In the genomic region with DNA sequence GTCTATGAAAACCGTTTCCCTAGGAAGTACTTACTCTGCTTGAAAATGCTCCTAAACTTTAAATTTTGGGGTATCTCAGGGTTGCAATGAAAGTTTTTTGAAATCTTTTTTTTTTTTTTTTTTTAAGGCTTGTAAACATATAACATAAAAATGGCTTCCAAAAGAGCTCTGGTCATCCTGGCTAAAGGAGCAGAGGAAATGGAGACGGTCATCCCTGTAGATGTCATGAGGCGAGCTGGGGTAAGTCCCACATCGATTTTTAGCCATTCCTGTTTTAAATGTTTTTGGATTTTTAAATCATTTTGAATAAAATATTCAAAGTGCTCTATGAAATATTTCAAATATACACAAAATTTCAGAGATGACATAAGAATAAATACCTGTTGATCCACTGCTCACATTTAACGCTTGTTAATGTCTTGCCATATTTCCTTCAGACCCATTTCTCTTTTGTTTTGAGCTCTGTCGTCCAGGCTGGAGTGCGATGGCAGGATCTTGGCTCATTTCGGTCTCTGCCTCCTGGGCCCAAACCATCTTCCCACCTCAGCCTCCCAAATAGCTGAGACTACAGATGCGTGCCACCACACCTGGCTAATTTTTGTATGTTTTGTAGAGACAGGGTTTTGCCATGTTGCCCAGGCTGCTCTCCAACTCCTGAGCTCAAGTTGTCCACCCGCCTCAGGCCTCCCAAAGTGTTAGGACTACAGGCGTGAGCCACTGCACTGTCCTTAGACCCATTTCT, we compare ENCODE assay signal across 8 cellular contexts. TPM values are rescaled to one million over a fixed set of nuclear protein-coding genes. Genes with fewer than 3 reads are reported as not detected.
DNase-seq lines count a peak whose midpoint lies in the region; ATAC-seq, FAIRE-seq and TF ChIP-seq lines count a peak whose summit lies in the region.

No MANE protein-coding gene starts in this region.

- SMC1A ChIA-PET in GM12878 (lab: Charles Lee; ENCODE audit: uncharacterized antibody, unreplicated experiment): interaction anchor here (0.6 to 1.8 kb wide), 4 partner anchors 13 to 845 kb away, joined by 3 to 7 read pairs (median 4); no protein-coding TSS in a partner anchor

- intact Hi-C loops in GM12878 (cut with micrococcal nuclease; ENCODE audit: unreplicated experiment): no loop called here

- peak overlapping the region; percentile 97 for H3K9ac ChIP-seq in GM12878 (ENCODE audit: control insufficient read depth, insufficient read depth, low read length)
- H3K9ac ChIP-seq in mucosa of rectum (ENCODE audit: low read depth in 1 of 2, low read length in 2 of 2): peak overlapping the region; percentile 83 to 92

- no peak for FAIRE-seq in GM12878 (lab: Jason Lieb, UNC)

- CTCF ChIA-PET in AG04450 (lab: Charles Lee) (interaction anchor here (0.8 to 3.2 kb wide), 3 partner anchors 12 to 351 kb away, joined by 3 to 15 read pairs (median 3); no protein-coding TSS in a partner anchor), GM12878 (lab: Yijun Ruan, JAX) (interaction anchor here (0.7 to 0.8 kb wide), 2 partner anchors 12 to 26 kb away, joined by 3 to 4 read pairs; no protein-coding TSS in a partner anchor)

- TF ChIP-seq POLR2A in GM12878 (IDR thresholded peaks at IDR 0.05; ENCODE audit: low read depth, low read length): no peak

- H3K79me2 ChIP-seq in GM12878 (ENCODE audit: control insufficient read depth, insufficient read depth, low read length): peaks cover 58% of the 10 kb centered on the region

- H3K27me3 ChIP-seq in AG04450 (ENCODE audit: control insufficient read depth, insufficient read depth, low read length) (no peaks in the 10 kb centered on the region), HL-60 (ENCODE audit: insufficient read depth, poor library complexity, severe bottlenecking) (no peaks in the 10 kb centered on the region), GM12878 (replicated peaks in 1 of 2; ENCODE audit: control insufficient read depth in 2 of 2, insufficient read depth in 2 of 2, low read length in 1 of 2) (no peaks in the 10 kb centered on the region), mucosa of rectum (ENCODE audit: control insufficient read depth in 2 of 2, insufficient read depth in 2 of 2, low read length in 2 of 2) (no peaks in the 10 kb centered on the region)

- BruUV-seq in GM12878 (replicated peaks; lab: Mats Ljungman, UMichigan): no TSS peak

- RAD21 ChIA-PET in GM12878 (lab: Charles Lee; ENCODE audit: unreplicated experiment): interaction anchor here (1.1 to 1.3 kb wide), 2 partner anchors 13 to 22 kb away, joined by 3 to 5 read pairs; a partner anchor contains a TSS

- in situ Hi-C loops in GM12878 (cut with MboI): no loop called here

- no peaks in the 10 kb centered on the region; the same call in 1 of the 2 replicates for H4K20me1 ChIP-seq in GM12878 (ENCODE audit: control insufficient read depth, insufficient read depth)

- H3K4me1 ChIP-seq in GM12878 (ENCODE audit: control insufficient read depth, insufficient read depth, low read length): peaks cover 10% of the 10 kb centered on the region
- H3K4me1 ChIP-seq in mucosa of rectum (ENCODE audit: control insufficient read depth in 2 of 2, insufficient read depth in 2 of 2, low read length in 2 of 2): peaks cover 10 to 13% of the 10 kb centered on the region in 2 donors

- no peak overlapping the region for H2AFZ ChIP-seq in GM12878 (ENCODE audit: control insufficient read depth, low read depth, low read length)

- no peak for TF ChIP-seq RAD21 in GM12878 (IDR thresholded peaks at IDR 0.05; ENCODE audit: insufficient read depth, low read depth, low read length)

- no peak for TF ChIP-seq CTCF in AG04450 (IDR thresholded peaks at IDR 0.05; ENCODE audit: low read depth, low read length)
- no peak for TF ChIP-seq CTCF in HL-60 (IDR thresholded peaks at IDR 0.05; ENCODE audit: insufficient read depth, low read length)
- no peak for TF ChIP-seq CTCF in GM12878 (IDR thresholded peaks at IDR 0.05 in 2 of 3, conservative IDR thresholded peaks at IDR 0.05 in 1 of 3; ENCODE audit: control insufficient read depth in 2 of 3, extremely low read depth in 1 of 3, insufficient read depth in 1 of 3, low read depth in 3 of 3, low read length in 3 of 3)

- H3K36me3 ChIP-seq in GM12878 (ENCODE audit: control insufficient read depth in 2 of 2, insufficient read depth in 2 of 2, low read length in 1 of 2) (peaks cover 1 to 21% of the 10 kb centered on the region in 2 experiments), mucosa of rectum (ENCODE audit: control insufficient read depth in 2 of 2, insufficient read depth in 2 of 2, low read length in 2 of 2) (peaks cover 26 to 31% of the 10 kb centered on the region in 2 donors)

- no peak for TF ChIP-seq EP300 in GM12878 (IDR thresholded peaks at IDR 0.05; ENCODE audit: borderline replicate concordance in 1 of 2, control insufficient read depth in 1 of 2, low read depth in 2 of 2, low read length in 2 of 2)

- DNase-seq in AG04450 (ENCODE audit: low read depth, low spot score) (no peak), HL-60 (ENCODE audit: low read depth in 1 of 2, low spot score in 1 of 2) (no peak), GM12878 (ENCODE audit: low read depth, low spot score) (no peak), islet precursor cell (no peak), A172 (ENCODE audit: low spot score) (no peak)

- POLR2A ChIA-PET in AG04450 (lab: Yijun Ruan, JAX) (interaction anchor here (0.6 kb wide), 1 partner anchor 17 kb away, joined by 9 read pairs; no protein-coding TSS in a partner anchor), GM12878 (lab: Charles Lee) (interaction anchor here (0.6 to 1.5 kb wide), 8 partner anchors 12 to 1173 kb away, joined by 3 to 7 read pairs (median 4); a partner anchor contains a TSS)

- peak overlapping the region; percentile 71 for H3K4me2 ChIP-seq in GM12878 (ENCODE audit: control insufficient read depth, insufficient read depth)

- H3K9me3 ChIP-seq in AG04450 (ENCODE audit: control insufficient read depth, insufficient read depth, low read length): no peaks in the 10 kb centered on the region
- H3K9me3 ChIP-seq in GM12878 (replicated peaks; ENCODE audit: control insufficient read depth, insufficient read depth, low read length): no peaks in the 10 kb centered on the region
- no peaks in the 10 kb centered on the region for H3K9me3 ChIP-seq in mucosa of rectum (ENCODE audit: control insufficient read depth in 2 of 2, low read length in 2 of 2)

- H3K4me3 ChIP-seq in AG04450 (ENCODE audit: low read depth, low read length): peak overlapping the region; percentile 83
- peak overlapping the region; percentile 87 for H3K4me3 ChIP-seq in HL-60 (replicated peaks; ENCODE audit: insufficient read depth, low read length)
- peak overlapping the region; percentile 84 for H3K4me3 ChIP-seq in GM12878
- peak overlapping the region; percentile 94 for H3K4me3 ChIP-seq in mucosa of rectum (ENCODE audit: low read length in 2 of 2)

- H3K27ac ChIP-seq in AG04450 (ENCODE audit: low read depth, low read length) (peak overlapping the region; percentile 2), HL-60 (replicated peaks) (peak overlapping the region; percentile 79), GM12878 (ENCODE audit: control insufficient read depth, insufficient read depth) (peak overlapping the region; percentile 94), mucosa of rectum (ENCODE audit: low read depth in 2 of 2, low read length in 2 of 2) (no peak overlapping the region)

- 71% methylated on average over 11 of the region's 11 CpGs for WGBS in GM12878 (ENCODE audit: insufficient coverage, insufficient replicate concordance, low lambda C conversion rate, missing lambda C conversion rate)

- ATAC-seq in GM12878 (no peak), GM21529 (IDR thresholded peaks at IDR 0.05; ENCODE audit: unreplicated experiment) (no peak), GM21723 (IDR thresholded peaks at IDR 0.05; ENCODE audit: unreplicated experiment) (no peak)

RNA-seq across cellular contexts. Expression of a gene that starts 1.3 kb away (rescaled TPM):
- polyA plus RNA-seq in AG04450 (2011; rRNA removed) (403 and 479 TPM in 2 replicates), GM12878 (2011; rRNA removed) (523 and 619 TPM in 2 replicates), GM12878 (2014; fragmentation: Illumina TruSeq; extraction: Trizol) (391 and 465 TPM in 2 replicates), GM12878 (2014; fragmentation: Nextera tagmentation; extraction: Ambion mirVana) (1,000 to 10,000 TPM in 1 of 2 experiments, 100 to 1,000 TPM in 1; 948 to 1,056 TPM), GM12878 (2014; rRNA removed) (416 and 466 TPM in 2 replicates), GM12878 (2016; fragmentation: Nextera tagmentation; extraction: Ambion mirVana) (100 to 1,000 TPM; 717 to 720 TPM)
- 107 and 112 TPM in 2 replicates for polyA minus RNA-seq in AG04450 (2011; rRNA and poly(A)+ RNA removed)
- total RNA-seq in GM12878 (2013; cell fraction: nucleolus; rRNA removed): 40.2 and 45.4 TPM in 2 replicates
- total RNA-seq in GM12878 (2014; rRNA removed) (267 and 294 TPM in 2 replicates), GM12878 (2014; rRNA removed; fragmentation: Illumina TruSeq; extraction: Trizol) (293 and 296 TPM in 2 replicates), GM12878 (2021) (405 and 406 TPM in 2 replicates)
- polyA plus RNA-seq in GM12878 (2011; ENCODE audit: low read depth): 273 TPM
- 271 and 290 TPM in 2 replicates for polyA plus RNA-seq in GM12878 (2011; cell fraction: cytosol; rRNA removed)
- polyA plus RNA-seq in GM12878 (2011; cell fraction: nucleus; rRNA removed): 199 and 211 TPM in 2 replicates
- 355 and 386 TPM in 2 replicates for polyA plus RNA-seq in GM12878 (2012)
- 130 and 135 TPM in 2 replicates for polyA minus RNA-seq in GM12878 (2011; rRNA and poly(A)+ RNA removed)
- polyA minus RNA-seq in GM12878 (2011; cell fraction: cytosol; rRNA and poly(A)+ RNA removed): 54.5 and 67.0 TPM in 2 replicates
- polyA minus RNA-seq in GM12878 (2011; cell fraction: nucleus; rRNA and poly(A)+ RNA removed): 26.0 and 41.7 TPM in 2 replicates
- total RNA-seq in A172 (2014; rRNA removed; shearing (Covaris generic)): 242 and 359 TPM in 2 replicates

RNA-seq across cellular contexts. Expression of a gene that starts 22.2 kb away (rescaled TPM):
- polyA plus RNA-seq in AG04450 (2011; rRNA removed): 0.91 and 0.94 TPM in 2 replicates
- 0.55 and 0.91 TPM in 2 replicates for polyA minus RNA-seq in AG04450 (2011; rRNA and poly(A)+ RNA removed)
- 22.8 and 24.3 TPM in 2 replicates for total RNA-seq in GM12878 (2013; cell fraction: nucleolus; rRNA removed)
- 4.0 and 4.4 TPM in 2 replicates for total RNA-seq in GM12878 (2014; rRNA removed)
- total RNA-seq in GM12878 (2014; rRNA removed; fragmentation: Illumina TruSeq; extraction: Trizol): 5.9 and 7.0 TPM in 2 replicates
- total RNA-seq in GM12878 (2021): 5.6 and 7.6 TPM in 2 replicates
- 0.33 TPM for polyA plus RNA-seq in GM12878 (2011; ENCODE audit: low read depth)
- polyA plus RNA-seq in GM12878 (2011; rRNA removed): 24.7 and 25.6 TPM in 2 replicates
- polyA plus RNA-seq in GM12878 (2011; cell fraction: cytosol; rRNA removed): 17.5 and 21.8 TPM in 2 replicates
- polyA plus RNA-seq in GM12878 (2011; cell fraction: nucleus; rRNA removed): 7.0 and 7.8 TPM in 2 replicates
- 1.1 and 1.2 TPM in 2 replicates for polyA plus RNA-seq in GM12878 (2012)
- 5.4 and 5.7 TPM in 2 replicates for polyA plus RNA-seq in GM12878 (2014; fragmentation: Illumina TruSeq; extraction: Trizol)
- polyA plus RNA-seq in GM12878 (2014; fragmentation: Nextera tagmentation; extraction: Ambion mirVana): 1 to 10 TPM; 7.5 to 9.2 TPM
- 4.0 and 5.9 TPM in 2 replicates for polyA plus RNA-seq in GM12878 (2014; rRNA removed)
- 1 to 10 TPM; 2.0 to 2.2 TPM for polyA plus RNA-seq in GM12878 (2016; fragmentation: Nextera tagmentation; extraction: Ambion mirVana)
- polyA minus RNA-seq in GM12878 (2011; rRNA and poly(A)+ RNA removed): 36.5 and 45.8 TPM in 2 replicates
- 9.9 and 10.0 TPM in 2 replicates for polyA minus RNA-seq in GM12878 (2011; cell fraction: cytosol; rRNA and poly(A)+ RNA removed)
- 4.0 and 6.0 TPM in 2 replicates for polyA minus RNA-seq in GM12878 (2011; cell fraction: nucleus; rRNA and poly(A)+ RNA removed)
- total RNA-seq in A172 (2014; rRNA removed; shearing (Covaris generic)): 0.95 and 2.2 TPM in 2 replicates

Comparison
In these comparisons a context has a peak if more than half of its experiments do, and no peak if none do; other contexts are left out.
1. H3K27ac ChIP-seq: peak in AG04450 (single experiment), HL-60 (single experiment) and GM12878 (single experiment); none in mucosa of rectum (0 of 2).
2. Peak in every context shown above with its lines, with median percentiles within 50 percentile points of each other: H3K4me3 ChIP-seq.